ENCODE assay signal across 13 cellular contexts in the genomic region with DNA sequence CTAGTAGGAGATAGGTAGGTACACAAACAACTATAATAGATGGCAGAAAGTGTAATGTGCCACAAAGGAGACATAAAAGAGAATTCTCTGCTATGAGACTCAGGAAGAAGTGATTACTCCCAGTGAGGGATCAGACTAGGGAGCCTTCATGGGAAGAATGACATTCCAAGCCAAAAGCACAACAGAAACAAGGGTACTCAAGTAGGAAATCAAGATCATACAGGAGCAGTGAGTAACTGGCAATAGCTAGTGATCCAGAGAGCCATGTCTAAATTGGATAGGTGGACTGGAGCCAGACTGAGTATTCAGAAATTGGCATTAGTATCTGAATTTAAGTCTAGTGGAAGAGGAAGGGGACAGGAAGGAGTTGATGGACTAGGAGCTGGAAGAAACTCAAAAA. TPM values are rescaled to one million over a fixed set of nuclear protein-coding genes. Genes with fewer than 3 reads are reported as not detected.
DNase-seq lines count a peak whose midpoint lies in the region; ATAC-seq and TF ChIP-seq lines count a peak whose summit lies in the region.
"Had no signal": no experiment of that assay in that cellular context is flagged by ENCODE, and none has a peak within 500 bp of the region (broad histone marks: within the 10 kb centered on the region; RNA-seq: fewer than 3 reads in every experiment).

No MANE protein-coding gene starts in this region.

- CTCF ChIA-PET in CD4-positive, alpha-beta memory T cell (lab: Charles Lee; ENCODE audit: partially characterized antibody) = interaction anchor here (1.0 to 4.5 kb wide), 7 partner anchors 11 to 67 kb away, joined by 3 to 46 read pairs (median 4); partner anchors contain the start of genes RAD51D and RFFL
- CTCF ChIA-PET in PC-3 (lab: Charles Lee) = no interaction called here
- CTCF ChIA-PET in Calu3 (lab: Charles Lee) = interaction anchor here (0.8 kb wide), 1 partner anchor 16 kb away, joined by 4 read pairs; no protein-coding TSS in a partner anchor

- H3K4me2 ChIP-seq in osteoblast (ENCODE audit: insufficient read depth, low read length) (peak overlapping the region; percentile 55), PC-3 (ENCODE audit: low read length) (no peak overlapping the region)

- no peaks in the 10 kb centered on the region for H3K9me3 ChIP-seq in CD4-positive, alpha-beta memory T cell (ENCODE audit: control insufficient read depth in 1 of 2, low read length in 2 of 2)
- no peaks in the 10 kb centered on the region for H3K9me3 ChIP-seq in osteoblast (ENCODE audit: low read depth, low read length)
- H3K9me3 ChIP-seq in PC-3 (ENCODE audit: low read length) = no peaks in the 10 kb centered on the region
- H3K9me3 ChIP-seq: mucosa of descending colon had no signal

- no TSS peak for BruUV-seq in PC-3 (replicated peaks; lab: Mats Ljungman, UMichigan)
- no TSS peak for BruUV-seq in Calu3 (replicated peaks; lab: Mats Ljungman, UMichigan)

- no peaks in the 10 kb centered on the region for H3K9me2 ChIP-seq in PC-3 (replicated peaks; ENCODE audit: low read length)

- peaks cover 13 to 14% of the 10 kb centered on the region in 2 donors for H3K36me3 Mint-ChIP-seq in CD4-positive, alpha-beta memory T cell
- H3K36me3 Mint-ChIP-seq in dendritic cell treated with granulocyte-macrophage colony-stimulating factor and Interleukin-4, amounts not matched to agents 40 ng/mL and 50 ng/mL, for 4 days (ENCODE audit: low read depth) = peaks cover 34% of the 10 kb centered on the region
- H3K36me3 Mint-ChIP-seq in Calu3 (ENCODE audit: insufficient read depth, unreplicated experiment) = peaks cover 16% of the 10 kb centered on the region

- peak overlapping the region in 7 of 8 donors; percentile 49 to 86 (median 79) for H3K4me3 Mint-ChIP-seq in CD4-positive, alpha-beta memory T cell
- no peak overlapping the region for H3K4me3 Mint-ChIP-seq in dendritic cell treated with granulocyte-macrophage colony-stimulating factor and Interleukin-4, amounts not matched to agents 40 ng/mL and 50 ng/mL, for 4 days
- no peak overlapping the region for H3K4me3 Mint-ChIP-seq in Calu3 (ENCODE audit: low read depth, unreplicated experiment)

- intact Hi-C loops in CD4-positive, alpha-beta memory T cell (cut with micrococcal nuclease) = no loop called here
- intact Hi-C loops in dendritic cell treated with granulocyte-macrophage colony-stimulating factor and Interleukin-4, amounts not matched to agents 40 ng/mL and 50 ng/mL, for 4 days (cut with micrococcal nuclease) = loop anchor here (5.0 kb wide), 1 partner anchor 35 kb away; no protein-coding TSS in a partner anchor
- intact Hi-C loops in PC-3 (cut with micrococcal nuclease) (no loop called here), Calu3 (cut with micrococcal nuclease; ENCODE audit: unreplicated experiment) (no loop called here)

- no peak overlapping the region for H3K9ac ChIP-seq in PC-3 (ENCODE audit: low read length)

- peaks cover 94% of the 10 kb centered on the region for H3K4me1 ChIP-seq in CD4-positive, alpha-beta memory T cell (ENCODE audit: insufficient read depth, low read length)
- peaks cover 20% of the 10 kb centered on the region for H3K4me1 ChIP-seq in osteoblast (ENCODE audit: insufficient read depth, low read length)
- peaks cover 7% of the 10 kb centered on the region for H3K4me1 ChIP-seq in PC-3 (ENCODE audit: insufficient read depth, low read length)

- H3K9me3 Mint-ChIP-seq in CD4-positive, alpha-beta memory T cell = no peaks in the 10 kb centered on the region
- H3K9me3 Mint-ChIP-seq in dendritic cell treated with granulocyte-macrophage colony-stimulating factor and Interleukin-4, amounts not matched to agents 40 ng/mL and 50 ng/mL, for 4 days = no peaks in the 10 kb centered on the region
- H3K9me3 Mint-ChIP-seq in Calu3 (ENCODE audit: low read depth, unreplicated experiment) = no peaks in the 10 kb centered on the region

- no peak for DNase-seq in CD4-positive, alpha-beta memory T cell
- DNase-seq in M059J (ENCODE audit: low read depth) = peak; percentile 14
- DNase-seq in osteoblast (ENCODE audit: insufficient read length, low spot score, missing footprints) = no peak
- DNase-seq in PC-3 = no peak
- DNase-seq in central memory CD4-positive, alpha-beta T cell = no peak
- DNase-seq in Calu3 = no peak
- DNase-seq: cerebellar nuclear complex, mucosa of descending colon, MV-4-11, NCI-H345 had no signal

- H3K27ac ChIP-seq in CD4-positive, alpha-beta memory T cell (ENCODE audit: low read depth, low read length) = peak overlapping the region; percentile 60
- peak overlapping the region; percentile 68 for H3K27ac ChIP-seq in osteoblast (ENCODE audit: low read depth, low read length)
- no peak overlapping the region for H3K27ac ChIP-seq in PC-3 (ENCODE audit: low read length)

- H3K79me2 ChIP-seq in osteoblast (ENCODE audit: insufficient read depth, low read length) (peaks cover 41% of the 10 kb centered on the region), PC-3 (ENCODE audit: low read length) (peaks cover 89% of the 10 kb centered on the region)

- ATAC-seq in PC-3 (no peak), GM21723 (IDR thresholded peaks at IDR 0.05; ENCODE audit: unreplicated experiment) (no peak)
- ATAC-seq: mucosa of descending colon, Panc1 had no signal

- peaks cover 67 to 88% (median 71%) of the 10 kb centered on the region in 4 donors for H3K4me1 Mint-ChIP-seq in CD4-positive, alpha-beta memory T cell
- peaks cover 75% of the 10 kb centered on the region for H3K4me1 Mint-ChIP-seq in dendritic cell treated with granulocyte-macrophage colony-stimulating factor and Interleukin-4, amounts not matched to agents 40 ng/mL and 50 ng/mL, for 4 days (ENCODE audit: low read depth)
- peaks cover 46% of the 10 kb centered on the region for H3K4me1 Mint-ChIP-seq in Calu3 (ENCODE audit: low read depth, unreplicated experiment)

- H2AFZ ChIP-seq in osteoblast (ENCODE audit: low read length) (no peak overlapping the region), PC-3 (ENCODE audit: low read length) (no peak overlapping the region)

- H3K36me3 ChIP-seq in CD4-positive, alpha-beta memory T cell (ENCODE audit: insufficient read depth, low read length) = no peaks in the 10 kb centered on the region
- H3K36me3 ChIP-seq in osteoblast (ENCODE audit: insufficient read depth, low read length) = no peaks in the 10 kb centered on the region
- no peaks in the 10 kb centered on the region for H3K36me3 ChIP-seq in PC-3 (ENCODE audit: low read depth, low read length)

- no peak overlapping the region for H3K4me3 ChIP-seq in CD4-positive, alpha-beta memory T cell (ENCODE audit: low read length in 2 of 2)
- H3K4me3 ChIP-seq in osteoblast (ENCODE audit: insufficient read depth, low read length) = no peak overlapping the region
- H3K4me3 ChIP-seq in PC-3 (ENCODE audit: low read length) = no peak overlapping the region
- H3K4me3 ChIP-seq: mucosa of descending colon had no signal

- POLR2A ChIA-PET in CD4-positive, alpha-beta memory T cell (lab: Charles Lee; ENCODE audit: partially characterized antibody) = interaction anchor here (0.8 to 12.1 kb wide), 11 partner anchors 10 to 92 kb away, joined by 3 to 179 read pairs (median 4); partner anchors contain the start of genes CCT6B, RFFL and ZNF830
- POLR2A ChIA-PET in PC-3 (lab: Charles Lee; ENCODE audit: unreplicated experiment) = no interaction called here

- no peaks in the 10 kb centered on the region for H3K27me3 ChIP-seq in CD4-positive, alpha-beta memory T cell (ENCODE audit: insufficient read depth, low read length)
- no peaks in the 10 kb centered on the region for H3K27me3 ChIP-seq in osteoblast (ENCODE audit: insufficient read depth, low read length)
- no peaks in the 10 kb centered on the region for H3K27me3 ChIP-seq in PC-3 (ENCODE audit: low read length)

- no peaks in the 10 kb centered on the region for H3K27me3 Mint-ChIP-seq in CD4-positive, alpha-beta memory T cell
- H3K27me3 Mint-ChIP-seq in dendritic cell treated with granulocyte-macrophage colony-stimulating factor and Interleukin-4, amounts not matched to agents 40 ng/mL and 50 ng/mL, for 4 days = no peaks in the 10 kb centered on the region
- H3K27me3 Mint-ChIP-seq in Calu3 (ENCODE audit: unreplicated experiment) = no peaks in the 10 kb centered on the region

- H3K27ac Mint-ChIP-seq in CD4-positive, alpha-beta memory T cell = peak overlapping the region; percentile 80 to 99 (median 95)
- peak overlapping the region; percentile 76 for H3K27ac Mint-ChIP-seq in dendritic cell treated with granulocyte-macrophage colony-stimulating factor and Interleukin-4, amounts not matched to agents 40 ng/mL and 50 ng/mL, for 4 days
- H3K27ac Mint-ChIP-seq in Calu3 (ENCODE audit: unreplicated experiment) = no peak overlapping the region

- no peaks in the 10 kb centered on the region for H3F3A ChIP-seq in PC-3 (ENCODE audit: low read length, unreplicated experiment)

- no peak for TF ChIP-seq CTCF in osteoblast (IDR thresholded peaks at IDR 0.05; ENCODE audit: extremely low read depth, low read depth, low read length)
- no peak for TF ChIP-seq CTCF in PC-3 (conservative IDR thresholded peaks at IDR 0.05; ENCODE audit: low read depth, low read length)
- no peak for TF ChIP-seq CTCF in Calu3 (IDR thresholded peaks at IDR 0.05; ENCODE audit: unreplicated experiment)

- peaks cover 3% of the 10 kb centered on the region for H4K20me1 ChIP-seq in osteoblast (ENCODE audit: insufficient read depth, low read length)
- no peaks in the 10 kb centered on the region for H4K20me1 ChIP-seq in PC-3 (ENCODE audit: low read length)

RNA-seq across cellular contexts. Expression of gene RFFL, which starts 10.7 kb away (rescaled TPM):
- 10 to 100 TPM; 72.1 to 82.3 TPM for total RNA-seq in CD4-positive, alpha-beta memory T cell
- 10 to 100 TPM; 48.3 to 51.0 TPM for polyA plus RNA-seq in CD4-positive, alpha-beta memory T cell
- 21.3 TPM in 2 replicates for total RNA-seq in M059J (2014; rRNA removed; shearing (Covaris generic))
- total RNA-seq in osteoblast (15.2 and 15.6 TPM in 2 replicates), PC-3 (2014; rRNA removed) (37.7 and 46.4 TPM in 2 replicates), Calu3 (2022) (29.2 and 35.8 TPM in 2 replicates)

Comparison
In these comparisons a context has a peak if more than half of its experiments do, and no peak if none do; other contexts are left out.
1. H3K4me3 Mint-ChIP-seq: peak in CD4-positive, alpha-beta memory T cell (7 of 8); none in dendritic cell treated with granulocyte-macrophage colony-stimulating factor and Interleukin-4, amounts not matched to agents 40 ng/mL and 50 ng/mL, for 4 days (single experiment) and Calu3 (single experiment).